In genomic region chr4:110394871-110395270, GRCh38 we compare ENCODE assay signal across 2 cellular contexts.
TF ChIP-seq lines count a peak whose summit lies in the region.

No MANE protein-coding gene starts in this region.

TF ChIP-seq in K562, 482 proteins besides CTCF, POLR2A, EP300 and RAD21 (continued from another document and continues in another):
- TF ChIP-seq, protein P1, sequence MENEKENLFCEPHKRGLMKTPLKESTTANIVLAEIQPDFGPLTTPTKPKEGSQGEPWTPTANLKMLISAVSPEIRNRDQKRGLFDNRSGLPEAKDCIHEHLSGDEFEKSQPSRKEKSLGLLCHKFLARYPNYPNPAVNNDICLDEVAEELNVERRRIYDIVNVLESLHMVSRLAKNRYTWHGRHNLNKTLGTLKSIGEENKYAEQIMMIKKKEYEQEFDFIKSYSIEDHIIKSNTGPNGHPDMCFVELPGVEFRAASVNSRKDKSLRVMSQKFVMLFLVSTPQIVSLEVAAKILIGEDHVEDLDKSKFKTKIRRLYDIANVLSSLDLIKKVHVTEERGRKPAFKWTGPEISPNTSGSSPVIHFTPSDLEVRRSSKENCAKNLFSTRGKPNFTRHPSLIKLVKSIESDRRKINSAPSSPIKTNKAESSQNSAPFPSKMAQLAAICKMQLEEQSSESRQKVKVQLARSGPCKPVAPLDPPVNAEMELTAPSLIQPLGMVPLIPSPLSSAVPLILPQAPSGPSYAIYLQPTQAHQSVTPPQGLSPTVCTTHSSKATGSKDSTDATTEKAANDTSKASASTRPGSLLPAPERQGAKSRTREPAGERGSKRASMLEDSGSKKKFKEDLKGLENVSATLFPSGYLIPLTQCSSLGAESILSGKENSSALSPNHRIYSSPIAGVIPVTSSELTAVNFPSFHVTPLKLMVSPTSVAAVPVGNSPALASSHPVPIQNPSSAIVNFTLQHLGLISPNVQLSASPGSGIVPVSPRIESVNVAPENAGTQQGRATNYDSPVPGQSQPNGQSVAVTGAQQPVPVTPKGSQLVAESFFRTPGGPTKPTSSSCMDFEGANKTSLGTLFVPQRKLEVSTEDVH (IDR thresholded peaks at IDR 0.05; ENCODE audit: low read depth, partially characterized antibody), result no peak
- TF ChIP-seq, protein P2, sequence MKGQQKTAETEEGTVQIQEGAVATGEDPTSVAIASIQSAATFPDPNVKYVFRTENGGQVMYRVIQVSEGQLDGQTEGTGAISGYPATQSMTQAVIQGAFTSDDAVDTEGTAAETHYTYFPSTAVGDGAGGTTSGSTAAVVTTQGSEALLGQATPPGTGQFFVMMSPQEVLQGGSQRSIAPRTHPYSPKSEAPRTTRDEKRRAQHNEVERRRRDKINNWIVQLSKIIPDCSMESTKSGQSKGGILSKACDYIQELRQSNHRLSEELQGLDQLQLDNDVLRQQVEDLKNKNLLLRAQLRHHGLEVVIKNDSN (CRISPR knock-in tag; IDR thresholded peaks at IDR 0.05), result no peak
- TF ChIP-seq BRD9 (IDR thresholded peaks at IDR 0.05; ENCODE audit: low read depth, partially characterized antibody), result no peak
- TF ChIP-seq, protein P3, sequence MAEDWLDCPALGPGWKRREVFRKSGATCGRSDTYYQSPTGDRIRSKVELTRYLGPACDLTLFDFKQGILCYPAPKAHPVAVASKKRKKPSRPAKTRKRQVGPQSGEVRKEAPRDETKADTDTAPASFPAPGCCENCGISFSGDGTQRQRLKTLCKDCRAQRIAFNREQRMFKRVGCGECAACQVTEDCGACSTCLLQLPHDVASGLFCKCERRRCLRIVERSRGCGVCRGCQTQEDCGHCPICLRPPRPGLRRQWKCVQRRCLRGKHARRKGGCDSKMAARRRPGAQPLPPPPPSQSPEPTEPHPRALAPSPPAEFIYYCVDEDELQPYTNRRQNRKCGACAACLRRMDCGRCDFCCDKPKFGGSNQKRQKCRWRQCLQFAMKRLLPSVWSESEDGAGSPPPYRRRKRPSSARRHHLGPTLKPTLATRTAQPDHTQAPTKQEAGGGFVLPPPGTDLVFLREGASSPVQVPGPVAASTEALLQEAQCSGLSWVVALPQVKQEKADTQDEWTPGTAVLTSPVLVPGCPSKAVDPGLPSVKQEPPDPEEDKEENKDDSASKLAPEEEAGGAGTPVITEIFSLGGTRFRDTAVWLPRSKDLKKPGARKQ (CRISPR knock-in tag; IDR thresholded peaks at IDR 0.05), result no peak
- TF ChIP-seq, protein P4, sequence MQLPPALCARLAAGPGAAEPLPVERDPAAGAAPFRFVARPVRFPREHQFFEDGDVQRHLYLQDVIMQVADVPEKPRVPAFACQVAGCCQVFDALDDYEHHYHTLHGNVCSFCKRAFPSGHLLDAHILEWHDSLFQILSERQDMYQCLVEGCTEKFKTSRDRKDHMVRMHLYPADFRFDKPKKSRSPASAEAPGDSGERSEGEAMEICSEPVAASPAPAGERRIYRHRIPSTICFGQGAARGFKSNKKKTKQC (CRISPR knock-in tag; IDR thresholded peaks at IDR 0.05), result no peak
- no peak for TF ChIP-seq FOXA1 (IDR thresholded peaks at IDR 0.05; ENCODE audit: borderline replicate concordance)
- no peak for TF ChIP-seq CEBPG (CRISPR knock-in tag; IDR thresholded peaks at IDR 0.05)
- TF ChIP-seq CEBPG (tag; conservative IDR thresholded peaks at IDR 0.05 in 1 of 2, IDR thresholded peaks at IDR 0.05 in 1 of 2), result peak; percentile 61 to 87
- TF ChIP-seq KDM1A (IDR thresholded peaks at IDR 0.05), result no peak
- no peak for TF ChIP-seq ZBTB11 (CRISPR knock-in tag; IDR thresholded peaks at IDR 0.05)
- TF ChIP-seq C11orf30 (IDR thresholded peaks at IDR 0.05; ENCODE audit: low read depth), result no peak
- no peak for TF ChIP-seq KHSRP (IDR thresholded peaks at IDR 0.05)
- TF ChIP-seq, protein P5, sequence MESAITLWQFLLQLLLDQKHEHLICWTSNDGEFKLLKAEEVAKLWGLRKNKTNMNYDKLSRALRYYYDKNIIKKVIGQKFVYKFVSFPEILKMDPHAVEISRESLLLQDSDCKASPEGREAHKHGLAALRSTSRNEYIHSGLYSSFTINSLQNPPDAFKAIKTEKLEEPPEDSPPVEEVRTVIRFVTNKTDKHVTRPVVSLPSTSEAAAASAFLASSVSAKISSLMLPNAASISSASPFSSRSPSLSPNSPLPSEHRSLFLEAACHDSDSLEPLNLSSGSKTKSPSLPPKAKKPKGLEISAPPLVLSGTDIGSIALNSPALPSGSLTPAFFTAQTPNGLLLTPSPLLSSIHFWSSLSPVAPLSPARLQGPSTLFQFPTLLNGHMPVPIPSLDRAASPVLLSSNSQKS (CRISPR knock-in tag; IDR thresholded peaks at IDR 0.05), result no peak
- TF ChIP-seq POLR2B (IDR thresholded peaks at IDR 0.05; ENCODE audit: low read depth, partially characterized antibody), result no peak
- no peak for TF ChIP-seq ZNF23 (CRISPR knock-in tag; IDR thresholded peaks at IDR 0.05)

TF ChIP-seq in HepG2, 621 proteins besides CTCF, POLR2A, EP300 and RAD21 (continued from another document):
- no peak for TF ChIP-seq ZBTB34 (CRISPR knock-in tag; IDR thresholded peaks at IDR 0.05)
- peak; percentile 28; the same call in 1 of the 2 replicates for TF ChIP-seq CEBPB (IDR thresholded peaks at IDR 0.05; ENCODE audit: borderline replicate concordance, low read depth, low read length)
- peak; percentile 66; the same call in 1 of the 2 replicates for TF ChIP-seq ATF7 (IDR thresholded peaks at IDR 0.05)
- TF ChIP-seq ATF7 (CRISPR knock-in tag; IDR thresholded peaks at IDR 0.05), result no peak
TF ChIP-seq in HepG2: peak in this region for 2.
